Comparison of ENCODE assay signal across 1 cellular context in genomic region chr15:92648190-92648875, GRCh38.
TF ChIP-seq lines count a peak whose summit lies in the region.

No MANE protein-coding gene starts in this region.

TF ChIP-seq in GM23338, 12 proteins besides CTCF, POLR2A, EP300 and RAD21 (continued from another document):
- TF ChIP-seq ZNF462 (CRISPR knock-in tag; IDR thresholded peaks at IDR 0.05) = no peak
- no peak for TF ChIP-seq REST (IDR thresholded peaks at IDR 0.05; ENCODE audit: unreplicated experiment)
- TF ChIP-seq CREB1 (CRISPR knock-in tag; IDR thresholded peaks at IDR 0.05; ENCODE audit: low read depth) = no peak
- TF ChIP-seq ZNF114 (CRISPR knock-in tag; IDR thresholded peaks at IDR 0.05) = no peak
- no peak for TF ChIP-seq ZNF331 (CRISPR knock-in tag; IDR thresholded peaks at IDR 0.05; ENCODE audit: low read depth)
- TF ChIP-seq JUNB (IDR thresholded peaks at IDR 0.05; ENCODE audit: unreplicated experiment) = no peak
- TF ChIP-seq NANOG (IDR thresholded peaks at IDR 0.05; ENCODE audit: borderline replicate concordance) = no peak
- no peak for TF ChIP-seq ETS1 (IDR thresholded peaks at IDR 0.05)
- no peak for TF ChIP-seq POLR2AphosphoS5 (IDR thresholded peaks at IDR 0.05; ENCODE audit: low read depth)
- no peak for TF ChIP-seq STAT1 (IDR thresholded peaks at IDR 0.05; ENCODE audit: unreplicated experiment)
- TF ChIP-seq EZH2phosphoT487 (IDR thresholded peaks at IDR 0.05; ENCODE audit: unreplicated experiment) = no peak
